In genomic region chr22:25120093-25120561, GRCh38 we compare ENCODE assay signal across 10 cellular contexts.
DNase-seq lines count a peak whose midpoint lies in the region; ATAC-seq, FAIRE-seq and TF ChIP-seq lines count a peak whose summit lies in the region.
"Had no signal": no experiment of that assay in that cellular context is flagged by ENCODE, and none has a peak within 500 bp of the region (broad histone marks: within the 10 kb centered on the region; RNA-seq: fewer than 3 reads in every experiment).

No MANE protein-coding gene starts in this region.

- H3K36me3 ChIP-seq in kidney (ENCODE audit: control insufficient read depth in 1 of 2, insufficient read depth in 2 of 2, low read length in 2 of 2) (no peaks in the 10 kb centered on the region), thyroid gland (no peaks in the 10 kb centered on the region)

- FAIRE-seq in kidney (lab: Jason Lieb, UNC), result no peak

- H3K27ac Mint-ChIP-seq in WTC11, result peak overlapping the region; percentile 94

- H3K27me3 ChIP-seq in thyroid gland, result no peaks in the 10 kb centered on the region

- H3K9me3 ChIP-seq in kidney (ENCODE audit: control insufficient read depth in 1 of 2, low read length in 2 of 2), result no peaks in the 10 kb centered on the region
- H3K9me3 ChIP-seq in thyroid gland, result no peaks in the 10 kb centered on the region

- DNase-seq in LNCaP clone FGC (ENCODE audit: low read depth), result peak; percentile 48
- no peak for DNase-seq in WTC11 (ENCODE audit: low spot score)
- peak; percentile 73 for DNase-seq in kidney
- peak; percentile 69 to 77 for DNase-seq in thyroid gland
- no peak for DNase-seq in cortex of kidney (lab: John Stamatoyannopoulos, UW)
- DNase-seq in activated CD4-positive, alpha-beta T cell treated with anti-CD3 and anti-CD28 coated beads, Interleukin-2, amount 50 U/mL, for 4 hours, result no peak
- DNase-seq: stimulated activated CD4-positive, alpha-beta T cell treated with anti-CD3 and anti-CD28 coated beads, Interleukin-12 subunit alpha, Interleukin-12 subunit beta, amount 100 ng/mL, for 4 hours had no signal

- TF ChIP-seq CTCF in LNCaP clone FGC (IDR thresholded peaks at IDR 0.05; ENCODE audit: control insufficient read depth, extremely low read depth, insufficient read depth) (no peak), WTC11 (IDR thresholded peaks at IDR 0.05) (no peak), kidney (IDR thresholded peaks at IDR 0.05; ENCODE audit: borderline replicate concordance, extremely low read depth, insufficient read depth) (no peak), thyroid gland (IDR thresholded peaks at IDR 0.05) (no peak)

- H3K27ac ChIP-seq in kidney (ENCODE audit: low read depth in 2 of 2, low read length in 2 of 2) (peak overlapping the region; percentile 75 to 89), thyroid gland (peak overlapping the region; percentile 29 to 65 (median 63))

- intact Hi-C loops in kidney (cut with DNase I) (no loop called here), thyroid gland (cut with DNase I) (no loop called here)

- POLR2A ChIA-PET in WTC11 (lab: Charles Lee), result no interaction called here

- peaks cover 15% of the 10 kb centered on the region for H3K9me3 Mint-ChIP-seq in WTC11
- H3K9me3 Mint-ChIP-seq: activated naive CD4-positive, alpha-beta T cell treated with anti-CD3 and anti-CD28 coated beads, Interleukin-2, amount 50 U/mL, for 24 hours had no signal

- H3K4me3 ChIP-seq in LNCaP clone FGC (ENCODE audit: low read depth, low read length) (no peak overlapping the region), kidney (ENCODE audit: low read length in 2 of 2) (peak overlapping the region in 1 of 2 donors; percentile 8), thyroid gland (replicated peaks in 1 of 3) (no peak overlapping the region)

- TF ChIP-seq POLR2A in thyroid gland (IDR thresholded peaks at IDR 0.05), result no peak

- no peaks in the 10 kb centered on the region for H3K27me3 Mint-ChIP-seq in WTC11 (ENCODE audit: low read depth)
- H3K27me3 Mint-ChIP-seq: activated naive CD4-positive, alpha-beta T cell treated with anti-CD3 and anti-CD28 coated beads, Interleukin-2, amount 50 U/mL, for 24 hours had no signal

- CTCF ChIA-PET in WTC11 (lab: Charles Lee), result interaction anchor here (12.1 kb wide), 1 partner anchor 8 kb away, joined by 81 read pairs; no protein-coding TSS in a partner anchor

- no peak overlapping the region for H3K4me3 Mint-ChIP-seq in WTC11
- H3K4me3 Mint-ChIP-seq: activated naive CD4-positive, alpha-beta T cell treated with anti-CD3 and anti-CD28 coated beads, Interleukin-2, amount 50 U/mL, for 24 hours had no signal

- H3K4me1 ChIP-seq in kidney (ENCODE audit: control insufficient read depth in 1 of 2, insufficient read depth in 1 of 2, low read depth in 1 of 2, low read length in 2 of 2), result peaks cover 17 to 25% of the 10 kb centered on the region in 2 donors
- peaks cover 33 to 53% of the 10 kb centered on the region in 2 donors for H3K4me1 ChIP-seq in thyroid gland

- peak; percentile 90 for ATAC-seq in WTC11
- ATAC-seq in HG02759 (IDR thresholded peaks at IDR 0.05; ENCODE audit: unreplicated experiment), result no peak
- no peak for ATAC-seq in HG03565 (IDR thresholded peaks at IDR 0.05; ENCODE audit: unreplicated experiment)

- peak overlapping the region in 1 of 2 donors; percentile 51 for H3K9ac ChIP-seq in kidney (ENCODE audit: low read length in 2 of 2)

- H3K36me3 Mint-ChIP-seq in WTC11, result peaks cover 11% of the 10 kb centered on the region

- 22 to 32% methylated on average over 3 of the region's 3 CpGs for WGBS in thyroid gland, 2 donors

- H3K4me1 Mint-ChIP-seq in WTC11, result peaks cover 17% of the 10 kb centered on the region
- H3K4me1 Mint-ChIP-seq: activated naive CD4-positive, alpha-beta T cell treated with anti-CD3 and anti-CD28 coated beads, Interleukin-2, amount 50 U/mL, for 24 hours had no signal

TF ChIP-seq in WTC11, 78 proteins besides CTCF, POLR2A, EP300 and RAD21:
- TF ChIP-seq GABPB1 (CRISPR knock-in tag; IDR thresholded peaks at IDR 0.05) (peak; percentile 46; the same call in 1 of the 2 replicates), NFATC4 (CRISPR knock-in tag; IDR thresholded peaks at IDR 0.05) (no peak)

Comparison
In these comparisons a context has a peak if more than half of its experiments do, and no peak if none do; other contexts are left out.
1. DNase-seq: peak in LNCaP clone FGC (single experiment), kidney (single experiment) and thyroid gland (2 of 2); none in WTC11 (single experiment), cortex of kidney (single experiment) and activated CD4-positive, alpha-beta T cell treated with anti-CD3 and anti-CD28 coated beads, Interleukin-2, amount 50 U/mL, for 4 hours (0 of 2).